2 cellular contexts compared by ENCODE assay signal in the genomic region with DNA sequence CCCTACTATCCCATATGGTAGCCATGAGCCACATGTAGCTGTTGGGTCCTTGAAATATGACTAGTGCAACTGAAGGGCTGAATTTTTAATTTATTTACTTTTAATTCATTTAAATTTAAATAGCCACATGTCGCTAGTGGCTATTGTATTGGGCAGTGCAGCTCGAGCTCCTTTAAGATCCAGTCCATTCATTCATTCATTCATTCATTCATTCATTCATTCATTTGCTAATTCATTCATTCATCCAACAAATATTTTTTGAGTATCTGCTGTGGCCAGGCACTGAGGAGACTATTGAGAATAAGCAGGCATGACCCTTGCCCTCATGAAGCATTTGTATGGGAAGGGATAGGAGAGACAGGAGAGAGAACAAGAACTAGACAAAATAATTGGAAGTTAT.
TF ChIP-seq lines count a peak whose summit lies in the region.

No MANE protein-coding gene starts in this region.

TF ChIP-seq in HEK293, 187 proteins besides CTCF, POLR2A, EP300 and RAD21:
- TF ChIP-seq, protein P1, sequence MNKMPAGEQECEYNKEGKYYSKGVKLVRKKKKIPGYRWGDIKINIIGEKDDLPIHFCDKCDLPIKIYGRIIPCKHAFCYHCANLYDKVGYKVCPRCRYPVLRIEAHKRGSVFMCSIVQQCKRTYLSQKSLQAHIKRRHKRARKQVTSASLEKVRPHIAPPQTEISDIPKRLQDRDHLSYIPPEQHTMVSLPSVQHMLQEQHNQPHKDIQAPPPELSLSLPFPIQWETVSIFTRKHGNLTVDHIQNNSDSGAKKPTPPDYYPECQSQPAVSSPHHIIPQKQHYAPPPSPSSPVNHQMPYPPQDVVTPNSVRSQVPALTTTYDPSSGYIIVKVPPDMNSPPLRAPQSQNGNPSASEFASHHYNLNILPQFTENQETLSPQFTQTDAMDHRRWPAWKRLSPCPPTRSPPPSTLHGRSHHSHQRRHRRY (tag by site-specific recombination; IDR thresholded peaks at IDR 0.05): no peak
- peak; percentile 85 for TF ChIP-seq ZNF24 (tag by site-specific recombination; IDR thresholded peaks at IDR 0.05)

TF ChIP-seq in K562, 482 proteins besides CTCF, POLR2A, EP300 and RAD21:
- TF ChIP-seq ZNF24 (IDR thresholded peaks at IDR 0.05) (peak; percentile 97), TCF7L2 (IDR thresholded peaks at IDR 0.05; ENCODE audit: low read depth, low read length) (no peak)
